ENCODE assay signal across 1 cellular context in the genomic region with DNA sequence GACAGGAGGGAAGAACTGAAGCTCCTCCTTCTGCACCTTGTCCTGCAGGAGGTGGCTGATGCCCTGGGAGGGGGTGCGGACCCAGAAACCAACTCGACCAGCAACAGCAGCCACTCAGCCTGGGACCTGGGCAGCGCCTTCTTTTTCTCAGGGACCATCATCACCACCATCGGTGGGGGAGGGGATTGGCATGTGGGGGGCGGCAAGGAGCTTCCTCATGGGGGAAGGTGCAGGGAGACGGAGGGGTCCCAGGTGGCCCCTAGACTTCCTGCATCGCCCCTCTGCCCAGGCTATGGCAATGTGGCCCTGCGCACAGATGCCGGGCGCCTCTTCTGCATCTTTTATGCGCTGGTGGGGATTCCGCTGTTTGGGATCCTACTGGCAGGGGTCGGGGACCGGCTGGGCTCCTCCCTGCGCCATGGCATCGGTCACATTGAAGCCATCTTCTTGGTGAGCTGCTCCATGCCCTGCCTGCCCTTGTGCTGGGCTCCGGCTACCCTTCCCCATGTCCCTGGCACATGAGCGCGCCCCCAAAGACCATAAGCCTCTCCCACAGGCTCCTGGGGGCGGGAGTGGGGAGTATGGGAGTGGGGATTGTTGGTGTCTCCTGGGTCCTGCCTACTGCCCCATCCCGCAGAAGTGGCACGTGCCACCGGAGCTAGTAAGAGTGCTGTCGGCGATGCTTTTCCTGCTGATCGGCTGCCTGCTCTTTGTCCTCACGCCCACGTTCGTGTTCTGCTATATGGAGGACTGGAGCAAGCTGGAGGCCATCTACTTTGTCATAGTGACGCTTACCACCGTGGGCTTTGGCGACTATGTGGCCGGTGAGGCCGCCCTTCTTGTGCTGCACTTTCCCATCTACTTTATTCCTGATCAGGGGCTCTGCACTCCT.
TF ChIP-seq lines count a peak whose summit lies in the region.

No MANE protein-coding gene starts in this region.

TF ChIP-seq in K562, 482 proteins besides CTCF, POLR2A, EP300 and RAD21:
- 0 out of 2 replicates have a peak, but pooled peaks have one; percentile 25 for TF ChIP-seq EGR1 (conservative IDR thresholded peaks at IDR 0.05)
- TF ChIP-seq ELF4 (CRISPR knock-in tag; IDR thresholded peaks at IDR 0.05), result no peak
TF ChIP-seq in K562: peak in this region for 1.
